8 cellular contexts compared by ENCODE assay signal in genomic region chr20:51700809-51701285, GRCh38.
DNase-seq lines count a peak whose midpoint lies in the region; ATAC-seq and TF ChIP-seq lines count a peak whose summit lies in the region.

No MANE protein-coding gene starts in this region.

- WGBS in prostate gland: 44% methylated on average over 10 of the region's 10 CpGs

- ATAC-seq in GM18511 (IDR thresholded peaks at IDR 0.05; ENCODE audit: unreplicated experiment) (peak; percentile 52), GM21786 (IDR thresholded peaks at IDR 0.05; ENCODE audit: unreplicated experiment) (no peak)
- no peak for ATAC-seq in activated CD4-positive, CD25-positive, alpha-beta regulatory T cell treated with anti-CD3 and anti-CD28 coated beads, Interleukin-2, amount 50 U/mL, for 24 hours

- H3K9me3 ChIP-seq in prostate gland: no peaks in the 10 kb centered on the region

- intact Hi-C loops in prostate gland (cut with DNase I): no loop called here

- TF ChIP-seq CTCF in AG10803 (conservative IDR thresholded peaks at IDR 0.05; ENCODE audit: low read length): peak; percentile 81
- peak; percentile 58 to 75 (median 64) for TF ChIP-seq CTCF in prostate gland (IDR thresholded peaks at IDR 0.05)

- H3K4me1 ChIP-seq in prostate gland (replicated peaks): peaks cover 11% of the 10 kb centered on the region

- DNase-seq in AG10803 (ENCODE audit: low read depth): peak; percentile 40
- peak; percentile 34 for DNase-seq in OCI-M1 (lab: John Stamatoyannopoulos, UW)
- peak; percentile 26 for DNase-seq in fibroblast of gingiva (ENCODE audit: low read depth)
- DNase-seq in prostate gland (ENCODE audit: low spot score): peak; percentile 42
- no peak for DNase-seq in activated CD8-positive, alpha-beta memory T cell treated with anti-CD3 and anti-CD28 coated beads for 24 hours

- no peaks in the 10 kb centered on the region for H3K27me3 ChIP-seq in prostate gland (replicated peaks; ENCODE audit: insufficient read depth)

- TF ChIP-seq POLR2A in prostate gland (IDR thresholded peaks at IDR 0.05): no peak

- H3K27ac ChIP-seq in prostate gland: no peak overlapping the region

- H3K36me3 ChIP-seq in prostate gland: no peaks in the 10 kb centered on the region

- H3K4me3 ChIP-seq in AG10803 (ENCODE audit: low read length) (no peak overlapping the region), prostate gland (no peak overlapping the region)
